ENCODE assay signal across 9 cellular contexts in genomic region chr5:133930061-133930823, GRCh38. TPM values are rescaled to one million over a fixed set of nuclear protein-coding genes. Genes with fewer than 3 reads are reported as not detected.
DNase-seq lines count a peak whose midpoint lies in the region; ATAC-seq lines count a peak whose summit lies in the region.
"Had no signal": no experiment of that assay in that cellular context is flagged by ENCODE, and none has a peak within 500 bp of the region (broad histone marks: within the 10 kb centered on the region; RNA-seq: fewer than 3 reads in every experiment).

No MANE protein-coding gene starts in this region.

- ATAC-seq in GM18867 (IDR thresholded peaks at IDR 0.05; ENCODE audit: unreplicated experiment) (peak; percentile 66), HG03565 (IDR thresholded peaks at IDR 0.05; ENCODE audit: unreplicated experiment) (peak; percentile 47), memory B cell (ENCODE audit: low read depth) (peak; percentile 39), left lobe of liver (no peak)
- ATAC-seq: left colon had no signal

- H3K4me1 Mint-ChIP-seq in memory B cell: peaks cover 57% of the 10 kb centered on the region

- no peaks in the 10 kb centered on the region for H3K27me3 Mint-ChIP-seq in memory B cell

- no peaks in the 10 kb centered on the region for H3K36me3 Mint-ChIP-seq in memory B cell

- peak overlapping the region; percentile 68 for H3K4me3 Mint-ChIP-seq in memory B cell

- DNase-seq in activated T-helper 1 cell treated with Interleukin-2 at 50 U/mL for 16 hours (ENCODE audit: low read depth) (peak; percentile 26), memory B cell (ENCODE audit: low spot score in 2 of 2) (peak; percentile 30 to 38), superior temporal gyrus (ENCODE audit: extremely low spot score) (peak; percentile 57), HuH-7.5 (ENCODE audit: low spot score) (no peak), left lobe of liver (ENCODE audit: low spot score) (no peak), NOMO-1 treated with dmso at 0.1 percent for 144 hours (lab: John Stamatoyannopoulos, UW; ENCODE audit: unreplicated experiment) (no peak)

- H3K9me3 Mint-ChIP-seq in memory B cell: no peaks in the 10 kb centered on the region

- peak overlapping the region; percentile 94 for H3K27ac Mint-ChIP-seq in memory B cell

RNA-seq across cellular contexts. Expression of gene C5orf15, which starts 38.2 kb away (rescaled TPM):
- total RNA-seq in left lobe of liver: 15.2 TPM

Comparison
In these comparisons a context has a peak if more than half of its experiments do, and no peak if none do; other contexts are left out.
1. DNase-seq: peak in activated T-helper 1 cell treated with Interleukin-2 at 50 U/mL for 16 hours (single experiment), memory B cell (2 of 2) and superior temporal gyrus (single experiment); none in HuH-7.5 (single experiment), left lobe of liver (single experiment) and NOMO-1 treated with dmso at 0.1 percent for 144 hours (single experiment).